1 cellular context compared by ENCODE assay signal in genomic region chr2:152815634-152816257, GRCh38.
TF ChIP-seq lines count a peak whose summit lies in the region.

No MANE protein-coding gene starts in this region.

TF ChIP-seq in GM12878, 131 proteins besides CTCF, POLR2A, EP300 and RAD21 (continued from another document):
- TF ChIP-seq BCLAF1 (IDR thresholded peaks at IDR 0.05) = no peak
